Comparison of ENCODE assay signal across 27 cellular contexts in genomic region chr6:75223461-75223860, GRCh38. TPM values are rescaled to one million over a fixed set of nuclear protein-coding genes. Genes with fewer than 3 reads are reported as not detected.
"Had no signal": no experiment of that assay in that cellular context is flagged by ENCODE, and none has a peak within 500 bp of the region (broad histone marks: within the 10 kb centered on the region; RNA-seq: fewer than 3 reads in every experiment).

No MANE protein-coding gene starts in this region.

- H3K4me1 Mint-ChIP-seq: activated T-helper 17 cell treated with anti-CD3 and anti-CD28 coated beads, Interleukin-2, amount 50 U/mL, for 72 hours; naive B cell had no signal

- H3K36me3 ChIP-seq: adrenal gland, ascending aorta, brain microvascular endothelial cell, heart left ventricle, lower lobe of right lung, suprapubic skin, tibial nerve had no signal

- H3K9me3 ChIP-seq: adrenal gland, ascending aorta, heart left ventricle, lower lobe of right lung, mucosa of descending colon, psoas muscle, suprapubic skin, tibial nerve had no signal

- ATAC-seq: activated naive CD4-positive, alpha-beta T cell treated with anti-CD3 and anti-CD28 coated beads, Interleukin-2, amount 50 U/mL, for 72 hours; activated T-helper 17 cell treated with anti-CD3 and anti-CD28 coated beads, Interleukin-2, amount 50 U/mL, for 72 hours; left colon; lower lobe of right lung; mucosa of descending colon; psoas muscle; right cardiac atrium had no signal

- H3K36me3 Mint-ChIP-seq: activated naive CD4-positive, alpha-beta T cell treated with anti-CD3 and anti-CD28 coated beads, Interleukin-2, amount 50 U/mL, for 72 hours; naive B cell had no signal

- H3K9me3 Mint-ChIP-seq: activated naive CD4-positive, alpha-beta T cell treated with anti-CD3 and anti-CD28 coated beads, Interleukin-2, amount 50 U/mL, for 72 hours; activated T-cell treated with anti-CD3 and anti-CD28 coated beads, Interleukin-2, amount 50 U/mL, for 24 hours; activated T-helper 17 cell treated with anti-CD3 and anti-CD28 coated beads, Interleukin-2, amount 50 U/mL, for 72 hours; dendritic cell treated with granulocyte-macrophage colony-stimulating factor and Interleukin-4, amounts not matched to agents 40 ng/mL and 50 ng/mL, for 4 days; naive B cell; stimulated activated naive CD8-positive, alpha-beta T cell treated with anti-CD3 and anti-CD28 coated beads, Interleukin-15, Interleukin-2, amounts not matched to agents 100 ng/mL and 50 ng/mL, for 24 hours had no signal

- DNase-seq: activated CD8-positive, alpha-beta memory T cell treated with anti-CD3 and anti-CD28 coated beads for 24 hours; activated CD8-positive, alpha-beta memory T cell treated with anti-CD3 and anti-CD28 coated beads, Interleukin-2, amount 50 U/mL, for 4 hours; activated T-cell treated with anti-CD3 and anti-CD28 coated beads, Interleukin-2, amount 50 U/mL, for 24 hours; adrenal gland; brain microvascular endothelial cell; caudate nucleus; effector CD4-positive, alpha-beta T cell; erythroblast; heart left ventricle; islet precursor cell; left colon; lower lobe of right lung; mesendoderm; mucosa of descending colon; naive B cell; psoas muscle; right cardiac atrium; stimulated activated CD4-positive, alpha-beta T cell treated with anti-CD3 and anti-CD28 coated beads, Interleukin-12 subunit alpha, Interleukin-12 subunit beta, amount 100 ng/mL, for 4 hours; stimulated activated CD4-positive, alpha-beta T cell treated with anti-CD3 and anti-CD28 coated beads, Interleukin-4, amount 100 ng/mL, for 4 hours had no signal

- H3K27ac ChIP-seq: adrenal gland, ascending aorta, brain microvascular endothelial cell, lower lobe of right lung, psoas muscle, suprapubic skin had no signal

- H3K4me3 Mint-ChIP-seq: activated T-cell treated with anti-CD3 and anti-CD28 coated beads, Interleukin-2, amount 50 U/mL, for 24 hours; activated T-helper 17 cell treated with anti-CD3 and anti-CD28 coated beads, Interleukin-2, amount 50 U/mL, for 72 hours; dendritic cell treated with granulocyte-macrophage colony-stimulating factor and Interleukin-4, amounts not matched to agents 40 ng/mL and 50 ng/mL, for 4 days; naive B cell; stimulated activated naive CD8-positive, alpha-beta T cell treated with anti-CD3 and anti-CD28 coated beads, Interleukin-15, Interleukin-2, amounts not matched to agents 100 ng/mL and 50 ng/mL, for 24 hours had no signal

- H3K4me3 ChIP-seq: adrenal gland, ascending aorta, heart left ventricle, lower lobe of right lung, mucosa of descending colon, psoas muscle, suprapubic skin, tibial nerve had no signal

- H3K27me3 ChIP-seq: adrenal gland, ascending aorta, brain microvascular endothelial cell, heart left ventricle, suprapubic skin, tibial nerve had no signal

- H3K27ac Mint-ChIP-seq: activated naive CD4-positive, alpha-beta T cell treated with anti-CD3 and anti-CD28 coated beads, Interleukin-2, amount 50 U/mL, for 72 hours; activated T-cell treated with anti-CD3 and anti-CD28 coated beads, Interleukin-2, amount 50 U/mL, for 24 hours; activated T-helper 17 cell treated with anti-CD3 and anti-CD28 coated beads, Interleukin-2, amount 50 U/mL, for 72 hours; dendritic cell treated with granulocyte-macrophage colony-stimulating factor and Interleukin-4, amounts not matched to agents 40 ng/mL and 50 ng/mL, for 4 days; naive B cell; stimulated activated naive CD8-positive, alpha-beta T cell treated with anti-CD3 and anti-CD28 coated beads, Interleukin-15, Interleukin-2, amounts not matched to agents 100 ng/mL and 50 ng/mL, for 24 hours had no signal

- H3K4me1 ChIP-seq: ascending aorta, lower lobe of right lung, psoas muscle, suprapubic skin had no signal

RNA-seq across cellular contexts. Expression of gene COL12A1, which starts 17.6 kb away (rescaled TPM):
- total RNA-seq: activated T-helper 17 cell treated with anti-CD3 and anti-CD28 coated beads, Interleukin-2, amount 50 U/mL, for 72 hours; T-helper 2 cell treated with Interferon-gamma antibody and Interleukin-4, amounts not matched to agents 100 ng/mL and 5 ng/mL, for 36 hours had no signal
